In the genomic region with DNA sequence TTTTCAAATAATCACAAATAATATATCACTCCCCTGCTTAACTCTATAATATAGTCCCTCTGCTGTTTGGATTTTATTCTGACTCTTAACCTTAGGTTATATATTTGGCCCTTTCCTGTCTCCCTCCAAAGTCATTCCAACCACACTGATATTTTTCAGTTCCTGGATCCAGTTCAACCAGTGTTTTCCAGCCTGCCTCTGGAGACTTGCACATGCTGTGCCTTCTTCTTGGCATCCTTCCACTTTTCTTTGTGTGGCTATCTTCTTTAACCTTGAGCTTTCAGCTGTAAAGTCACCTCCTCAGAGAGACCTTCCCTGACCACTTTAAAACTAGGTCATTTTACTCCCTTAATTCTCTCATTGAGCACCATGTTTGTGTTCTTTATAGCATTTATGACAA, we compare ENCODE assay signal across 1 cellular context.
TF ChIP-seq lines count a peak whose summit lies in the region.

No MANE protein-coding gene starts in this region.

TF ChIP-seq in HEK293, 187 proteins besides CTCF, POLR2A, EP300 and RAD21:
- no peak for TF ChIP-seq ZNF654 (tag by site-specific recombination; IDR thresholded peaks at IDR 0.05; ENCODE audit: low read depth)
- peak; percentile 90 for TF ChIP-seq ZNF677 (tag by site-specific recombination; IDR thresholded peaks at IDR 0.05)
- TF ChIP-seq ZNF623 (tag by site-specific recombination; IDR thresholded peaks at IDR 0.05) = peak; percentile 57
- no peak for TF ChIP-seq ZNF214 (tag by site-specific recombination; IDR thresholded peaks at IDR 0.05; ENCODE audit: borderline replicate concordance)
TF ChIP-seq in HEK293: peak in this region for 2.
